22 cellular contexts compared by ENCODE assay signal in genomic region chr11:131583823-131584222, GRCh38.
DNase-seq lines count a peak whose midpoint lies in the region; ATAC-seq, FAIRE-seq and TF ChIP-seq lines count a peak whose summit lies in the region.
"Had no signal": no experiment of that assay in that cellular context is flagged by ENCODE, and none has a peak within 500 bp of the region (broad histone marks: within the 10 kb centered on the region; RNA-seq: fewer than 3 reads in every experiment).

No MANE protein-coding gene starts in this region.

- H3K14ac ChIP-seq in H1 (ENCODE audit: insufficient read length) = no peak overlapping the region

- no peak for TF ChIP-seq CTCF in H1 (IDR thresholded peaks at IDR 0.05; ENCODE audit: control extremely low read depth in 1 of 3, insufficient read depth in 1 of 3, low read depth in 1 of 3, low read length in 3 of 3)
- no peak for TF ChIP-seq CTCF in WERI-Rb-1 (IDR thresholded peaks at IDR 0.05; ENCODE audit: low read depth, low read length)

- POLR2A ChIA-PET in H1 (lab: Charles Lee; ENCODE audit: partially characterized antibody) = no interaction called here

- no peaks in the 10 kb centered on the region for H3K79me1 ChIP-seq in H1 (ENCODE audit: low read depth, low read length)

- H4K20me1 ChIP-seq in H1 (replicated peaks in 1 of 2; ENCODE audit: control insufficient read depth in 1 of 2, insufficient read depth in 2 of 2, low read length in 2 of 2) = no peaks in the 10 kb centered on the region

- no peaks in the 10 kb centered on the region for H3K9me3 ChIP-seq in H1 (ENCODE audit: insufficient read depth in 2 of 2, low read depth in 1 of 2, low read length in 1 of 2)
- H3K9me3 ChIP-seq in WERI-Rb-1 (ENCODE audit: severe bottlenecking) = no peaks in the 10 kb centered on the region
- H3K9me3 ChIP-seq: A549, Caco-2 had no signal

- H2BK20ac ChIP-seq in H1 (ENCODE audit: low read length) = no peak overlapping the region

- TF ChIP-seq RAD21 in H1 (IDR thresholded peaks at IDR 0.05 in 1 of 2, conservative IDR thresholded peaks at IDR 0.05 in 1 of 2; ENCODE audit: low read depth in 2 of 2, low read length in 2 of 2) = no peak

- H2BK120ac ChIP-seq in H1 (replicated peaks; ENCODE audit: low read depth, low read length) = no peak overlapping the region

- WGBS in H1 (ENCODE audit: extremely low coverage in 1 of 2, insufficient coverage in 1 of 2, insufficient read length in 1 of 2, insufficient replicate concordance in 2 of 2, low coverage in 1 of 2, low lambda C conversion rate in 2 of 2, missing lambda C conversion rate in 1 of 2), 2 experiments = 69% methylated on average over 4 of the region's 4 CpGs; no CpG with 5 or more reads in 1 of the 2 experiments

- no peak overlapping the region for H2BK12ac ChIP-seq in H1 (ENCODE audit: low read depth, low read length)

- no peak overlapping the region for H4K8ac ChIP-seq in H1 (ENCODE audit: extremely low read depth, insufficient read depth, low read length)

- H3K79me2 ChIP-seq in H1 (ENCODE audit: control insufficient read depth in 1 of 2, insufficient read depth in 2 of 2, low read length in 2 of 2) = no peaks in the 10 kb centered on the region

- no peak overlapping the region for H3K27ac ChIP-seq in H1 (ENCODE audit: low read depth, low read length)
- no peak overlapping the region for H3K27ac ChIP-seq in WERI-Rb-1
- H3K27ac ChIP-seq: 22Rv1, A549, C4-2B had no signal

- H2AK5ac ChIP-seq in H1 (ENCODE audit: low read depth, low read length) = no peak overlapping the region

- no peak overlapping the region for H3K4me3 ChIP-seq in H1 (ENCODE audit: extremely low read depth in 1 of 4, insufficient read depth in 2 of 4, low read depth in 3 of 4, low read length in 4 of 4)
- no peak overlapping the region for H3K4me3 ChIP-seq in WERI-Rb-1 (ENCODE audit: low read depth, low read length)
- H3K4me3 ChIP-seq: A549, GM23338 had no signal

- no peak for TF ChIP-seq POLR2A in H1 (IDR thresholded peaks at IDR 0.05; ENCODE audit: control extremely low read depth in 1 of 2, low read depth in 2 of 2, low read length in 2 of 2)

- no peaks in the 10 kb centered on the region; the same call in 1 of the 2 replicates for H3K23me2 ChIP-seq in H1 (ENCODE audit: low read depth, low read length)

- TF ChIP-seq EP300 in H1 (IDR thresholded peaks at IDR 0.05; ENCODE audit: borderline replicate concordance in 1 of 2, low read depth in 2 of 2, low read length in 2 of 2) = no peak

- ATAC-seq in GM21723 (IDR thresholded peaks at IDR 0.05; ENCODE audit: unreplicated experiment) = no peak
- ATAC-seq: A549, HCT116 had no signal

- no peak overlapping the region for H3K9ac ChIP-seq in H1 (replicated peaks in 1 of 4; ENCODE audit: extremely low read depth in 1 of 4, low read depth in 3 of 4, low read length in 3 of 4)

- CTCF ChIA-PET in H1 (lab: Charles Lee; ENCODE audit: partially characterized antibody) = interaction anchor here (0.8 to 38.6 kb wide), 11 partner anchors 10 to 519 kb away, joined by 3 to 1023 read pairs (median 7); no protein-coding TSS in a partner anchor

- DNase-seq in NCI-H2227 (lab: John Stamatoyannopoulos, UW; ENCODE audit: unreplicated experiment) (peak; percentile 27), NCI-H2227 treated with DMSO at 0.1 percent for 48 hours (lab: John Stamatoyannopoulos, UW) (no peak), H1 (ENCODE audit: low read depth in 1 of 2, low spot score in 2 of 2) (no peak), pons (ENCODE audit: low spot score) (peak; percentile 67), NCI-H69 (lab: John Stamatoyannopoulos, UW) (no peak), WERI-Rb-1 (no peak)
- DNase-seq in activated CD4-positive, alpha-beta T cell treated with anti-CD3 and anti-CD28 coated beads for 4 hours = no peak
- DNase-seq: AML-193; Caco-2; CD4-positive, alpha-beta T cell; H7; HFFc6 had no signal

- H2BK5ac ChIP-seq in H1 (ENCODE audit: low read depth, low read length) = no peak overlapping the region

- H4K91ac ChIP-seq in H1 (replicated peaks; ENCODE audit: insufficient read length, low read length) = no peak overlapping the region

- no peak overlapping the region for H3K56ac ChIP-seq in H1 (replicated peaks; ENCODE audit: insufficient read length, low read depth, low read length)

- H3K4me2 ChIP-seq in H1 (ENCODE audit: insufficient read depth in 1 of 2, low read depth in 2 of 2, low read length in 2 of 2) = no peak overlapping the region
- H3K4me2 ChIP-seq: A549, GM23338 had no signal

- FAIRE-seq in H1 (lab: Jason Lieb, UNC) = no peak
- FAIRE-seq: A549, D721Med, G401.6, GM12891, GM19239 had no signal

- 0 out of 2 replicates have a peak overlapping the region, but pooled peaks have one; percentile 6 for H2BK15ac ChIP-seq in H1 (ENCODE audit: low read length)

- no peak overlapping the region for H2AFZ ChIP-seq in H1 (ENCODE audit: low read length)
- H2AFZ ChIP-seq: GM23338 had no signal

- H3K23ac ChIP-seq in H1 (ENCODE audit: insufficient read length) = no peak overlapping the region

- H3K4ac ChIP-seq in H1 (replicated peaks; ENCODE audit: insufficient read length, low read depth, low read length) = no peak overlapping the region

- no peak overlapping the region for H4K5ac ChIP-seq in H1 (ENCODE audit: insufficient read length, low read depth, low read length)

- peaks cover 3 to 12% (median 4%) of the 10 kb centered on the region in 4 experiments; a peak in 4 of 7 replicates for H3K4me1 ChIP-seq in H1 (replicated peaks in 1 of 4; ENCODE audit: control insufficient read depth in 3 of 4, insufficient read depth in 4 of 4, low read length in 3 of 4)
- H3K4me1 ChIP-seq: A549, Caco-2 had no signal

- no peak overlapping the region for H3K18ac ChIP-seq in H1 (ENCODE audit: extremely low read depth, low read length)

- H3K27me3 ChIP-seq in H1 (replicated peaks in 1 of 4; ENCODE audit: control insufficient read depth in 3 of 4, extremely low read depth in 1 of 4, insufficient read depth in 3 of 4, low read length in 3 of 4) (no peaks in the 10 kb centered on the region), WERI-Rb-1 (ENCODE audit: insufficient read depth, low read depth, severe bottlenecking) (no peaks in the 10 kb centered on the region)

- H3K36me3 ChIP-seq in H1 (ENCODE audit: control insufficient read depth in 2 of 4, insufficient read depth in 4 of 4, low read length in 3 of 4) (no peaks in the 10 kb centered on the region), WERI-Rb-1 (no peaks in the 10 kb centered on the region)

TF ChIP-seq in H1, 55 proteins besides CTCF, POLR2A, EP300 and RAD21:
- no peak for TF ChIP-seq USF2 (IDR thresholded peaks at IDR 0.05; ENCODE audit: low read length)
- TF ChIP-seq MAX (IDR thresholded peaks at IDR 0.05) = no peak
- TF ChIP-seq RFX5 (IDR thresholded peaks at IDR 0.05; ENCODE audit: borderline replicate concordance, low read depth, low read length) = no peak
- no peak for TF ChIP-seq HDAC2 (IDR thresholded peaks at IDR 0.05; ENCODE audit: borderline replicate concordance in 1 of 2, low read depth in 2 of 2, low read length in 2 of 2)
- TF ChIP-seq CTBP2 (IDR thresholded peaks at IDR 0.05; ENCODE audit: borderline replicate concordance, insufficient read depth, insufficient read length, low read length) = no peak
- no peak for TF ChIP-seq RXRA (IDR thresholded peaks at IDR 0.05; ENCODE audit: insufficient read depth, low read depth, low read length)
- no peak for TF ChIP-seq TAF7 (optimal IDR thresholded peaks at IDR 0.05; ENCODE audit: borderline replicate concordance, low read depth, low read length)
- no peak for TF ChIP-seq SP4 (IDR thresholded peaks at IDR 0.05; ENCODE audit: low read length)
- no peak for TF ChIP-seq EGR1 (IDR thresholded peaks at IDR 0.05; ENCODE audit: borderline replicate concordance, low read depth, low read length)
- no peak for TF ChIP-seq KDM1A (IDR thresholded peaks at IDR 0.05; ENCODE audit: borderline replicate concordance, low read length)
- TF ChIP-seq BACH1 (IDR thresholded peaks at IDR 0.05; ENCODE audit: low read length) = no peak
- TF ChIP-seq, protein P1, sequence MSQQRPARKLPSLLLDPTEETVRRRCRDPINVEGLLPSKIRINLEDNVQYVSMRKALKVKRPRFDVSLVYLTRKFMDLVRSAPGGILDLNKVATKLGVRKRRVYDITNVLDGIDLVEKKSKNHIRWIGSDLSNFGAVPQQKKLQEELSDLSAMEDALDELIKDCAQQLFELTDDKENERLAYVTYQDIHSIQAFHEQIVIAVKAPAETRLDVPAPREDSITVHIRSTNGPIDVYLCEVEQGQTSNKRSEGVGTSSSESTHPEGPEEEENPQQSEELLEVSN (IDR thresholded peaks at IDR 0.05) = no peak
- TF ChIP-seq TCF12 (IDR thresholded peaks at IDR 0.05; ENCODE audit: low read depth, low read length) = no peak
- TF ChIP-seq NANOG (IDR thresholded peaks at IDR 0.05; ENCODE audit: insufficient read depth, low read depth, low read length, poor library complexity, severe bottlenecking) = no peak

Comparison
In these comparisons a context has a peak if more than half of its experiments do, and no peak if none do; other contexts are left out.
1. DNase-seq: peak in NCI-H2227 (single experiment) and pons (single experiment); none in NCI-H2227 treated with DMSO at 0.1 percent for 48 hours (single experiment), H1 (0 of 2), NCI-H69 (single experiment), activated CD4-positive, alpha-beta T cell treated with anti-CD3 and anti-CD28 coated beads for 4 hours (0 of 2) and WERI-Rb-1 (single experiment).